1 cellular context compared by ENCODE assay signal in the genomic region with DNA sequence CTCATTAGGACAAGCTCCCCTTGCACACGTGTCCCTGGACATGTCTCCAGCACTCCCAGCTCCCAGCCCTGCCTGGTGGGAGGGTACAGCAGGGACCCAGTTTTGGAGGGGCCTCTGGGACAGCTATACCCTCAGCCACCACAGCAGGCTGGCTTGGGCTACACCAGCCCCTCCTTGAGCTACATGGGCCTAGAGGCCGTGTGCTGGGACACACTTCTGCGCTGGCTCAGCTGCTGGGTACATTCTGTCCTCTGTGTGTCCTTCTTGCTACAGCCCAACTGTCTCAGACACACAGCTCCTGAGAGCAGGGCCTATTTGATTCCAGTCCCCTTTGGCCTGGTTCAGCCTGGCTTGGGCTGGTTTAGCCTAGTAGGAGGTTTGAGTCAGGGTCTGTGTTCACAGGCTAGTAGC.
TF ChIP-seq lines count a peak whose summit lies in the region.

No MANE protein-coding gene starts in this region.

TF ChIP-seq in H1, 55 proteins besides CTCF, POLR2A, EP300 and RAD21 (continued from another document):
- no peak for TF ChIP-seq EZH2 (IDR thresholded peaks at IDR 0.05; ENCODE audit: low read depth, low read length, severe bottlenecking)
- no peak for TF ChIP-seq JUN (IDR thresholded peaks at IDR 0.05; ENCODE audit: low read depth, low read length)
- TF ChIP-seq SAP30 (IDR thresholded peaks at IDR 0.05; ENCODE audit: insufficient read depth, insufficient replicate concordance, low read length) = no peak
- TF ChIP-seq CREB1 (IDR thresholded peaks at IDR 0.05) = no peak
